In genomic region chr18:13315000-13315399, GRCh38 we compare ENCODE assay signal across 32 cellular contexts.
"Had no signal": no experiment of that assay in that cellular context is flagged by ENCODE, and none has a peak within 500 bp of the region (broad histone marks: within the 10 kb centered on the region; RNA-seq: fewer than 3 reads in every experiment).

No MANE protein-coding gene starts in this region.

- H3K27me3 ChIP-seq: adrenal gland, body of pancreas had no signal

- ATAC-seq: activated CD4-positive, CD25-positive, alpha-beta regulatory T cell treated with anti-CD3 and anti-CD28 coated beads, Interleukin-2, amount 50 U/mL, for 24 hours; activated CD8-positive, alpha-beta T cell treated with anti-CD3 and anti-CD28 coated beads for 36 hours; activated naive CD8-positive, alpha-beta T cell treated with anti-CD3 and anti-CD28 coated beads, Interleukin-2, amount 50 U/mL, for 24 hours; activated T-cell treated with anti-CD3 and anti-CD28 coated beads, Interleukin-2, amount 50 U/mL, for 4 hours; activated T-helper 17 cell treated with anti-CD3 and anti-CD28 coated beads, Interleukin-2, amount 50 U/mL, for 72 hours; body of pancreas; effector memory CD8-positive, alpha-beta T cell; T-helper 17 cell had no signal

- H3K4me3 Mint-ChIP-seq: activated B cell treated with CpG ODN at 0.5 μM for 24 hours; activated CD8-positive, alpha-beta T cell treated with anti-CD3 and anti-CD28 coated beads for 36 hours; activated naive CD8-positive, alpha-beta T cell treated with anti-CD3 and anti-CD28 coated beads for 36 hours; activated naive CD8-positive, alpha-beta T cell treated with anti-CD3 and anti-CD28 coated beads, Interleukin-2, amount 50 U/mL, for 24 hours; activated T-cell treated with anti-CD3 and anti-CD28 coated beads, Interleukin-2, amount 50 U/mL, for 4 hours; activated T-helper 17 cell treated with anti-CD3 and anti-CD28 coated beads, Interleukin-2, amount 50 U/mL, for 72 hours; effector memory CD8-positive, alpha-beta T cell; T-helper 17 cell; T-helper 2 cell treated with Interferon-gamma antibody and Interleukin-4, amounts not matched to agents 5 μg/mL and 100 μg/mL, for 36 hours had no signal

- H3K4me1 ChIP-seq: body of pancreas had no signal

- H3K27ac Mint-ChIP-seq: activated B cell treated with CpG ODN at 0.5 μM for 24 hours; activated CD8-positive, alpha-beta T cell treated with anti-CD3 and anti-CD28 coated beads for 36 hours; activated naive CD8-positive, alpha-beta T cell treated with anti-CD3 and anti-CD28 coated beads for 36 hours; activated naive CD8-positive, alpha-beta T cell treated with anti-CD3 and anti-CD28 coated beads, Interleukin-2, amount 50 U/mL, for 24 hours; activated T-helper 17 cell treated with anti-CD3 and anti-CD28 coated beads, Interleukin-2, amount 50 U/mL, for 72 hours; effector memory CD8-positive, alpha-beta T cell; T-helper 17 cell; T-helper 2 cell treated with Interferon-gamma antibody and Interleukin-4, amounts not matched to agents 5 μg/mL and 100 μg/mL, for 36 hours had no signal

- DNase-seq: activated B cell treated with CpG ODN at 0.5 μM for 24 hours; activated CD4-positive, alpha-beta T cell treated with anti-CD3 and anti-CD28 coated beads for 48 hours; activated CD4-positive, alpha-beta T cell treated with anti-CD3 and anti-CD28 coated beads, Interleukin-2, amount 50 U/mL, for 1 hour; activated CD4-positive, alpha-beta T cell treated with anti-CD3 and anti-CD28 coated beads, Interleukin-2, amount 50 U/mL, for 48 hours; activated CD8-positive, alpha-beta memory T cell treated with anti-CD3 and anti-CD28 coated beads for 24 hours; activated CD8-positive, alpha-beta T cell treated with anti-CD3 and anti-CD28 coated beads for 36 hours; activated effector memory CD4-positive, alpha-beta T cell treated with Interleukin-2 at 50 U/mL for 16 hours; activated gamma-delta T cell treated with Interleukin-2 at 50 U/mL for 16 hours; activated naive CD4-positive, alpha-beta T cell treated with anti-CD3 and anti-CD28 coated beads, Interleukin-2, amount 50 U/mL, for 16 hours; activated naive CD4-positive, alpha-beta T cell treated with Interleukin-2 at 50 U/mL for 16 hours; activated naive CD8-positive, alpha-beta T cell treated with anti-CD3 and anti-CD28 coated beads for 36 hours; activated naive CD8-positive, alpha-beta T cell treated with anti-CD3 and anti-CD28 coated beads, Interleukin-2, amount 50 U/mL, for 24 hours; activated T-cell treated with anti-CD3 and anti-CD28 coated beads, Interleukin-2, amount 50 U/mL, for 4 hours; amygdala; aorta; body of pancreas; caudate nucleus; cortex of kidney; dermis blood vessel endothelial cell; effector CD4-positive, alpha-beta T cell; effector memory CD8-positive, alpha-beta T cell; foreskin fibroblast; SW 1271; T-helper 1 cell; T-helper 17 cell; T1000; WERI-Rb-1 had no signal

- H3K36me3 ChIP-seq: adrenal gland, WERI-Rb-1 had no signal

- H3K27ac ChIP-seq: adrenal gland, body of pancreas, epithelial cell of prostate, WERI-Rb-1 had no signal

- H3K4me1 Mint-ChIP-seq: activated B cell treated with CpG ODN at 0.5 μM for 24 hours had no signal

- H3K4me3 ChIP-seq: adrenal gland, body of pancreas had no signal

- H3K27me3 Mint-ChIP-seq: activated CD8-positive, alpha-beta T cell treated with anti-CD3 and anti-CD28 coated beads for 36 hours; activated naive CD8-positive, alpha-beta T cell treated with anti-CD3 and anti-CD28 coated beads for 36 hours; activated naive CD8-positive, alpha-beta T cell treated with anti-CD3 and anti-CD28 coated beads, Interleukin-2, amount 50 U/mL, for 24 hours; activated T-helper 17 cell treated with anti-CD3 and anti-CD28 coated beads, Interleukin-2, amount 50 U/mL, for 72 hours; T-helper 17 cell had no signal
